ENCODE assay signal across 26 cellular contexts in the genomic region with DNA sequence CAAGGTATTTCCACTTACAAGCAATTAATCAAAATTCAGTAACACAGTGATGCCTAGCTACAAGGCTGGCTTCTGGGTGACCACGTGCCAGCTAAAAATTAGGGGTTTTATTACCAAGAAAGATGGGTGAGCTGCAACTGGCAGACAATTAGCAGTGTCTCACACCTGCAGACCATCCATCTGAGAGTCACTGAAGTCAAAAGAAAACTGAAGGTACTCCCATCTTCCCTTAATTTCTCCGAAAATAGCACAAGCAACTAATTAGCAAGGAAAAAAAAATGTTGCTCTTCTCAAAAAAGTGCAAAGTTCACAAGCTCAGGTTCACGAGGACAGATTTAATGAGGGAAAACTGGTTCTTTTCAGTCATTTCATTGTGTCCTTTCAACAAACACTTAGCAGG. TPM values are rescaled to one million over a fixed set of nuclear protein-coding genes. Genes with fewer than 3 reads are reported as not detected.
DNase-seq lines count a peak whose midpoint lies in the region; ATAC-seq, FAIRE-seq and TF ChIP-seq lines count a peak whose summit lies in the region.
"Had no signal": no experiment of that assay in that cellular context is flagged by ENCODE, and none has a peak within 500 bp of the region (broad histone marks: within the 10 kb centered on the region; RNA-seq: fewer than 3 reads in every experiment).

No MANE protein-coding gene starts in this region.

- H3K27ac Mint-ChIP-seq in activated naive CD8-positive, alpha-beta T cell, result peak overlapping the region; percentile 95
- H3K27ac Mint-ChIP-seq in activated naive CD8-positive, alpha-beta T cell treated with anti-CD3 and anti-CD28 coated beads, Interleukin-2, amount 50 U/mL, for 24 hours, result no peak overlapping the region
- H3K27ac Mint-ChIP-seq in activated T-helper 1 cell treated with anti-CD3 and anti-CD28 coated beads, Interleukin-12 subunit alpha, Interleukin-12 subunit beta, Interleukin-2, Interleukin-4 antibody, amounts not matched to agents 30 ng/mL and 10 ng/mL and 1 ng/mL, durations not matched to agents 14 hours and 24 hours and 36 hours, result peak overlapping the region; percentile 66
- H3K27ac Mint-ChIP-seq: mesothelial cell of epicardium had no signal

- peaks cover 24% of the 10 kb centered on the region for H3K36me3 Mint-ChIP-seq in activated naive CD8-positive, alpha-beta T cell
- peaks cover 47% of the 10 kb centered on the region for H3K36me3 Mint-ChIP-seq in activated naive CD8-positive, alpha-beta T cell treated with anti-CD3 and anti-CD28 coated beads, Interleukin-2, amount 50 U/mL, for 24 hours (ENCODE audit: low read depth)
- H3K36me3 Mint-ChIP-seq in activated T-helper 1 cell treated with anti-CD3 and anti-CD28 coated beads, Interleukin-12 subunit alpha, Interleukin-12 subunit beta, Interleukin-2, Interleukin-4 antibody, amounts not matched to agents 30 ng/mL and 10 ng/mL and 1 ng/mL, durations not matched to agents 14 hours and 24 hours and 36 hours (ENCODE audit: low read depth), result peaks cover 54% of the 10 kb centered on the region

- FAIRE-seq in GM12892 (lab: Jason Lieb, UNC), result no peak
- FAIRE-seq: colon, GM19239 had no signal

- intact Hi-C loops in activated T-helper 1 cell treated with anti-CD3 and anti-CD28 coated beads, Interleukin-12 subunit alpha, Interleukin-12 subunit beta, Interleukin-2, Interleukin-4 antibody, amounts not matched to agents 30 ng/mL and 10 ng/mL and 1 ng/mL, durations not matched to agents 14 hours and 24 hours and 36 hours (cut with micrococcal nuclease), result loop anchor here (2.0 to 5.0 kb wide), 2 partner anchors 20 to 239 kb away; no protein-coding TSS in a partner anchor

- TF ChIP-seq POLR2A in GM12892 (IDR thresholded peaks at IDR 0.05; ENCODE audit: low read depth, low read length), result no peak

- H3K4me3 Mint-ChIP-seq in activated naive CD8-positive, alpha-beta T cell, result no peak overlapping the region
- no peak overlapping the region for H3K4me3 Mint-ChIP-seq in activated naive CD8-positive, alpha-beta T cell treated with anti-CD3 and anti-CD28 coated beads, Interleukin-2, amount 50 U/mL, for 24 hours
- H3K4me3 Mint-ChIP-seq in activated T-helper 1 cell treated with anti-CD3 and anti-CD28 coated beads, Interleukin-12 subunit alpha, Interleukin-12 subunit beta, Interleukin-2, Interleukin-4 antibody, amounts not matched to agents 30 ng/mL and 10 ng/mL and 1 ng/mL, durations not matched to agents 14 hours and 24 hours and 36 hours, result no peak overlapping the region
- H3K4me3 Mint-ChIP-seq: mesothelial cell of epicardium had no signal

- peaks cover 3% of the 10 kb centered on the region for H3K9me3 Mint-ChIP-seq in activated naive CD8-positive, alpha-beta T cell (ENCODE audit: low read depth)
- H3K9me3 Mint-ChIP-seq in activated naive CD8-positive, alpha-beta T cell treated with anti-CD3 and anti-CD28 coated beads, Interleukin-2, amount 50 U/mL, for 24 hours, result peaks cover 12% of the 10 kb centered on the region
- H3K9me3 Mint-ChIP-seq in activated T-helper 1 cell treated with anti-CD3 and anti-CD28 coated beads, Interleukin-12 subunit alpha, Interleukin-12 subunit beta, Interleukin-2, Interleukin-4 antibody, amounts not matched to agents 30 ng/mL and 10 ng/mL and 1 ng/mL, durations not matched to agents 14 hours and 24 hours and 36 hours, result peaks cover 28% of the 10 kb centered on the region

- DNase-seq in activated naive CD8-positive, alpha-beta T cell treated with anti-CD3 and anti-CD28 coated beads, Interleukin-2, amount 50 U/mL, for 24 hours, result no peak
- no peak for DNase-seq in activated T-helper 1 cell treated with anti-CD3 and anti-CD28 coated beads, Interleukin-12 subunit alpha, Interleukin-12 subunit beta, Interleukin-2, Interleukin-4 antibody, amounts not matched to agents 30 ng/mL and 10 ng/mL and 1 ng/mL, durations not matched to agents 14 hours and 24 hours and 36 hours (ENCODE audit: low spot score)
- DNase-seq in left kidney (ENCODE audit: low read depth, low spot score) (peak; percentile 41), GM12892 (ENCODE audit: insufficient read length) (no peak), NCI-H1436 treated with DMSO at 0.1 percent for 48 hours (lab: John Stamatoyannopoulos, UW) (no peak)
- DNase-seq: activated T-cell treated with anti-CD3 and anti-CD28 coated beads, Interleukin-2, amount 50 U/mL, for 1 hour; adrenal gland; brain microvascular endothelial cell; DMS 273 treated with DMSO at 0.1 percent for 48 hours; foreskin melanocyte; left ventricle myocardium inferior; NCI-H1436; NCI-H524; PC-9; right cardiac atrium; SHP77; stimulated activated CD4-positive, alpha-beta T cell treated with anti-CD3 and anti-CD28 coated beads, Interleukin-4, amount 100 ng/mL, for 24 hours; stimulated activated naive CD4-positive, alpha-beta T cell treated with Interleukin-2 at 50 U/mL for 16 hours; thyroid gland had no signal

- H3K27me3 Mint-ChIP-seq in activated naive CD8-positive, alpha-beta T cell, result no peaks in the 10 kb centered on the region
- no peaks in the 10 kb centered on the region for H3K27me3 Mint-ChIP-seq in activated naive CD8-positive, alpha-beta T cell treated with anti-CD3 and anti-CD28 coated beads, Interleukin-2, amount 50 U/mL, for 24 hours
- no peaks in the 10 kb centered on the region for H3K27me3 Mint-ChIP-seq in activated T-helper 1 cell treated with anti-CD3 and anti-CD28 coated beads, Interleukin-12 subunit alpha, Interleukin-12 subunit beta, Interleukin-2, Interleukin-4 antibody, amounts not matched to agents 30 ng/mL and 10 ng/mL and 1 ng/mL, durations not matched to agents 14 hours and 24 hours and 36 hours (ENCODE audit: insufficient read depth)

- ATAC-seq in activated naive CD8-positive, alpha-beta T cell treated with anti-CD3 and anti-CD28 coated beads, Interleukin-2, amount 50 U/mL, for 24 hours, result no peak
- ATAC-seq in HG02642 (IDR thresholded peaks at IDR 0.05; ENCODE audit: poor library complexity, unreplicated experiment), result no peak
- ATAC-seq: esophagus mucosa, HCT116, right cardiac atrium had no signal

- peaks cover 31% of the 10 kb centered on the region for H3K4me1 Mint-ChIP-seq in activated naive CD8-positive, alpha-beta T cell (ENCODE audit: low read depth)
- H3K4me1 Mint-ChIP-seq in activated naive CD8-positive, alpha-beta T cell treated with anti-CD3 and anti-CD28 coated beads, Interleukin-2, amount 50 U/mL, for 24 hours, result peaks cover 33% of the 10 kb centered on the region
- peaks cover 51% of the 10 kb centered on the region for H3K4me1 Mint-ChIP-seq in activated T-helper 1 cell treated with anti-CD3 and anti-CD28 coated beads, Interleukin-12 subunit alpha, Interleukin-12 subunit beta, Interleukin-2, Interleukin-4 antibody, amounts not matched to agents 30 ng/mL and 10 ng/mL and 1 ng/mL, durations not matched to agents 14 hours and 24 hours and 36 hours (ENCODE audit: low read depth)

RNA-seq across cellular contexts. Expression of a gene that starts 28.4 kb away (rescaled TPM):
- 46.9 and 47.5 TPM in 2 replicates for total RNA-seq in activated T-helper 1 cell treated with anti-CD3 and anti-CD28 coated beads, Interleukin-12 subunit alpha, Interleukin-12 subunit beta, Interleukin-2, Interleukin-4 antibody, amounts not matched to agents 30 ng/mL and 10 ng/mL and 1 ng/mL, durations not matched to agents 14 hours and 24 hours and 36 hours
- 47.0 TPM for polyA plus RNA-seq in GM12892 (2012; ENCODE audit: missing spikeins)
